1 cellular context compared by ENCODE assay signal in the genomic region with DNA sequence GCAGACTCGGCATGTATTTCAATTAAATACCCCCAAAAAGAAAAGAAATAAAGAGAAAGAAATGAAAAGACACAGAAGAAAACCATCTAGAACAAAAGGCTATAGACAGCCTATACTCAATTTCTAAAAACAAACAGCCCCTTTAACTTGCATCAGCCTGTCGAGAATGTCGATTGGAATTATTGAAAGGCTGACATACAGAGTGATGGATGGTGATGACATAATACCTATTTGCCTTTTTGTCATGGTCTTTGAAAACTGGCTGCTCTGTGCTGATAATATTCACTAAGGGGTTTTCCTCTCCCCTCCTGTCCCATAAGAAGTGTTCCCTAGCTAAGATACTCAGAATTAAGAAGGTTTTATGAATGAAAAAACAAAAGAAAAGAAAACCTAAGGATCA.
A peak's percentile ranks its signal among the peaks of the same experiment; 100 is the strongest.
TF ChIP-seq lines count a peak whose summit lies in the region.

No MANE protein-coding gene starts in this region.

TF ChIP-seq in K562, 482 proteins besides CTCF, POLR2A, EP300 and RAD21 (continued from another document and continues in another):
- TF ChIP-seq UBTF (IDR thresholded peaks at IDR 0.05; ENCODE audit: borderline replicate concordance in 1 of 2, low read depth in 2 of 2, low read length in 2 of 2): no peak
- TF ChIP-seq POLR2AphosphoS5 (IDR thresholded peaks at IDR 0.05; ENCODE audit: control insufficient read depth, insufficient read depth, low read depth, low read length): peak; percentile 38; the same call in 1 of the 2 replicates
- peak; percentile 40; the same call in 1 of the 2 replicates for TF ChIP-seq SMARCC2 (IDR thresholded peaks at IDR 0.05; ENCODE audit: low read depth)
- TF ChIP-seq PRMT5 (CRISPR knock-in tag; IDR thresholded peaks at IDR 0.05): no peak
- TF ChIP-seq GTF2F1 (IDR thresholded peaks at IDR 0.05; ENCODE audit: low read depth, low read length): no peak
- TF ChIP-seq ZNF583 (CRISPR knock-in tag; IDR thresholded peaks at IDR 0.05): no peak
- peak; percentile 25; the same call in 1 of the 2 replicates for TF ChIP-seq FOSL1 (tag; conservative IDR thresholded peaks at IDR 0.05)
- peak; percentile 23 to 57; a peak in 2 of 4 replicates for TF ChIP-seq TRIM24 (IDR thresholded peaks at IDR 0.05)
- no peak for TF ChIP-seq DEAF1 (CRISPR knock-in tag; IDR thresholded peaks at IDR 0.05)
- TF ChIP-seq MEIS2 (IDR thresholded peaks at IDR 0.05; ENCODE audit: partially characterized antibody): peak; percentile 99
- TF ChIP-seq AFF1 (IDR thresholded peaks at IDR 0.05; ENCODE audit: low read depth in 1 of 2, partially characterized antibody in 2 of 2): peak in 1 of 2 experiments; percentile 56
- TF ChIP-seq TAL1 (IDR thresholded peaks at IDR 0.05): peak; percentile 69
- TF ChIP-seq MTA3 (IDR thresholded peaks at IDR 0.05; ENCODE audit: borderline replicate concordance): no peak
- TF ChIP-seq FIP1L1 (IDR thresholded peaks at IDR 0.05; ENCODE audit: low read depth, low read length, poor library complexity, severe bottlenecking): no peak
- TF ChIP-seq DACH1 (IDR thresholded peaks at IDR 0.05; ENCODE audit: partially characterized antibody): peak; percentile 49
- no peak for TF ChIP-seq HNRNPL (IDR thresholded peaks at IDR 0.05; ENCODE audit: low read depth, low read length)
- no peak for TF ChIP-seq NR2C2 (CRISPR knock-in tag; IDR thresholded peaks at IDR 0.05)
- no peak for TF ChIP-seq NR2C2 (tag; IDR thresholded peaks at IDR 0.05)
- TF ChIP-seq MTA2 (IDR thresholded peaks at IDR 0.05; ENCODE audit: low read depth): peak; percentile 59
- 0 out of 4 replicates have a peak, but pooled peaks of 1 of the 2 experiments have one; percentile 35 for TF ChIP-seq TEAD1 (CRISPR knock-in tag; IDR thresholded peaks at IDR 0.05)
- TF ChIP-seq FOXK2 (conservative IDR thresholded peaks at IDR 0.05 in 1 of 2, IDR thresholded peaks at IDR 0.05 in 1 of 2; ENCODE audit: low read depth in 2 of 2): peak in 1 of 2 experiments; percentile 60; a peak in 1 of 4 replicates
- TF ChIP-seq, protein P1, sequence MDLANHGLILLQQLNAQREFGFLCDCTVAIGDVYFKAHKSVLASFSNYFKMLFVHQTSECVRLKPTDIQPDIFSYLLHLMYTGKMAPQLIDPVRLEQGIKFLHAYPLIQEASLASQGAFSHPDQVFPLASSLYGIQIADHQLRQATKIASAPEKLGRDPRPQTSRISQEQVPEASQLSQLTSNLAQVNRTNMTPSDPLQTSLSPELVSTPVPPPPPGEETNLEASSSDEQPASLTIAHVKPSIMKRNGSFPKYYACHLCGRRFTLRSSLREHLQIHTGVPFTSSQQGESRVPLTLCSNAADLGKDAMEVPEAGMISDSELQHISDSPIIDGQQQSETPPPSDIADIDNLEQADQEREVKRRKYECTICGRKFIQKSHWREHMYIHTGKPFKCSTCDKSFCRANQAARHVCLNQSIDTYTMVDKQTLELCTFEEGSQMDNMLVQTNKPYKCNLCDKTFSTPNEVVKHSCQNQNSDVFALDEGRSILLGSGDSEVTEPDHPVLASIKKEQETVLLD (IDR thresholded peaks at IDR 0.05): peak; percentile 30; the same call in 1 of the 2 replicates
- TF ChIP-seq HDAC3 (IDR thresholded peaks at IDR 0.05; ENCODE audit: borderline replicate concordance, partially characterized antibody): peak; percentile 62
- peak; percentile 70 for TF ChIP-seq NCOR1 (IDR thresholded peaks at IDR 0.05)
- TF ChIP-seq, protein P2, sequence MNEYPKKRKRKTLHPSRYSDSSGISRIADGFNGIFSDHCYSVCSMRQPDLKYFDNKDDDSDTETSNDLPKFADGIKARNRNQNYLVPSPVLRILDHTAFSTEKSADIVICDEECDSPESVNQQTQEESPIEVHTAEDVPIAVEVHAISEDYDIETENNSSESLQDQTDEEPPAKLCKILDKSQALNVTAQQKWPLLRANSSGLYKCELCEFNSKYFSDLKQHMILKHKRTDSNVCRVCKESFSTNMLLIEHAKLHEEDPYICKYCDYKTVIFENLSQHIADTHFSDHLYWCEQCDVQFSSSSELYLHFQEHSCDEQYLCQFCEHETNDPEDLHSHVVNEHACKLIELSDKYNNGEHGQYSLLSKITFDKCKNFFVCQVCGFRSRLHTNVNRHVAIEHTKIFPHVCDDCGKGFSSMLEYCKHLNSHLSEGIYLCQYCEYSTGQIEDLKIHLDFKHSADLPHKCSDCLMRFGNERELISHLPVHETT (CRISPR knock-in tag; conservative IDR thresholded peaks at IDR 0.05 in 1 of 2, IDR thresholded peaks at IDR 0.05 in 1 of 2): no peak
- TF ChIP-seq U2AF1 (optimal IDR thresholded peaks at IDR 0.05; ENCODE audit: low read depth, low read length): no peak
- no peak for TF ChIP-seq CBFB (CRISPR knock-in tag; IDR thresholded peaks at IDR 0.05)
- peak; percentile 88 for TF ChIP-seq SMARCA4 (IDR thresholded peaks at IDR 0.05)
- TF ChIP-seq, protein P3, sequence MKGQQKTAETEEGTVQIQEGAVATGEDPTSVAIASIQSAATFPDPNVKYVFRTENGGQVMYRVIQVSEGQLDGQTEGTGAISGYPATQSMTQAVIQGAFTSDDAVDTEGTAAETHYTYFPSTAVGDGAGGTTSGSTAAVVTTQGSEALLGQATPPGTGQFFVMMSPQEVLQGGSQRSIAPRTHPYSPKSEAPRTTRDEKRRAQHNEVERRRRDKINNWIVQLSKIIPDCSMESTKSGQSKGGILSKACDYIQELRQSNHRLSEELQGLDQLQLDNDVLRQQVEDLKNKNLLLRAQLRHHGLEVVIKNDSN (CRISPR knock-in tag; IDR thresholded peaks at IDR 0.05): no peak
- peak; percentile 89 for TF ChIP-seq JUND (IDR thresholded peaks at IDR 0.05; ENCODE audit: borderline replicate concordance, low read depth, low read length)
- peak; percentile 86; the same call in 2 of the 3 replicates for TF ChIP-seq JUND (tag; IDR thresholded peaks at IDR 0.05; ENCODE audit: borderline replicate concordance, low read depth, low read length)
- no peak for TF ChIP-seq SMAD1 (IDR thresholded peaks at IDR 0.05; ENCODE audit: low read depth, low read length, partially characterized antibody)
- TF ChIP-seq ZNF785 (CRISPR knock-in tag; IDR thresholded peaks at IDR 0.05): no peak
- no peak for TF ChIP-seq HNRNPH1 (optimal IDR thresholded peaks at IDR 0.05; ENCODE audit: low read depth, low read length)
- TF ChIP-seq SP1 (CRISPR knock-in tag; IDR thresholded peaks at IDR 0.05): no peak
- peak; percentile 78 for TF ChIP-seq LEF1 (IDR thresholded peaks at IDR 0.05)
- TF ChIP-seq PML (IDR thresholded peaks at IDR 0.05; ENCODE audit: low read length): 0 out of 2 replicates have a peak, but pooled peaks have one; percentile 23
- TF ChIP-seq TFAP4 (CRISPR knock-in tag; IDR thresholded peaks at IDR 0.05; ENCODE audit: borderline replicate concordance): no peak
- TF ChIP-seq HDGF (IDR thresholded peaks at IDR 0.05): no peak
- TF ChIP-seq LARP7 (IDR thresholded peaks at IDR 0.05): no peak
